In the genomic region with DNA sequence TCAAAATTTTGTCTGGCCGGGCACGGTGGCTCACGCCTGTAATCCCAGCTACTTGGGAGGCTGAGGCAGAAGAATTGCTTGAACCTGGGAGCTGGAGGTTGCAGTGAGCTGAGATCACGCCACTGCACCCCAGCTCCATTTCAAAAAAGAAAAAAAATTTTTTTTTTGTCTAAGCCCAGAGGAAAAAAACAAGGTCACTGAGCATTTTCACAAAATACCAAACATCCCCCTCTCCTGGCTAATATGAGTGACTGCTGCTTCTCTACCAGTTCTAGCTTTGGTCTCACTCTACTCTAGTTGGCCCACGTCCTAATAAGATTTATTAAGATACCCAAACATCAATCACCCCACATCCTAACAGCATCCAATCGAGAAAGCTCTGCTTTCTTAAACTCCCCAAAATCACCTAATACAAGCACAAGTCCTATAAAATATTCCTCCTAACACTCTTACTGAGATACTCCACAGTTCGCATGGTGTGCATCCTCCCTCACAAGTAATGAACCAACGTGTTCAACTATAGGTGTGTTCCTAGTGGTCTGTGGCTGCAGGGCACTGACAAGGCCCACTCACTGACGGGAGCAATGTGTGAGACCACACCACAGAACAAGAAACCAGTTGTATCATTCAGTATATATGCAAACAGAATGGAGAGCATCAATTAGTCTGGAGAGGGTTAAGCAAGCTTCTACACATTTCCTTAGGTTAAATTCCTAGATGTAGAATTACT, we compare ENCODE assay signal across 12 cellular contexts.
DNase-seq lines count a peak whose midpoint lies in the region; ATAC-seq and TF ChIP-seq lines count a peak whose summit lies in the region.
"Had no signal": no experiment of that assay in that cellular context is flagged by ENCODE, and none has a peak within 500 bp of the region (broad histone marks: within the 10 kb centered on the region; RNA-seq: fewer than 3 reads in every experiment).

No MANE protein-coding gene starts in this region.

- peaks cover 28% of the 10 kb centered on the region for H3K36me3 Mint-ChIP-seq in stimulated activated naive CD8-positive, alpha-beta T cell treated with anti-CD3 and anti-CD28 coated beads, Interleukin-15, Interleukin-2, amounts not matched to agents 100 ng/mL and 50 ng/mL, for 24 hours (ENCODE audit: low read depth)

- no peak overlapping the region for H3K4me3 ChIP-seq in epithelial cell of esophagus (ENCODE audit: low read length)
- H3K4me3 ChIP-seq: lung had no signal

- TF ChIP-seq CTCF in epithelial cell of esophagus (IDR thresholded peaks at IDR 0.05; ENCODE audit: insufficient read depth, low read depth, low read length, missing control alignments): peak; percentile 16

- peak; percentile 35 for DNase-seq in activated T-cell treated with anti-CD3 and anti-CD28 coated beads, Interleukin-2, amount 50 U/mL, for 1 hour
- DNase-seq in activated T-cell treated with anti-CD3 and anti-CD28 coated beads, Interleukin-2, amount 50 U/mL, for 48 hours: no peak
- DNase-seq in RPMI7951 (ENCODE audit: low read depth): peak; percentile 36
- no peak for DNase-seq in epithelial cell of esophagus (ENCODE audit: low read depth)
- no peak for DNase-seq in effector CD8-positive, alpha-beta T cell (lab: John Stamatoyannopoulos, UW)
- DNase-seq in stimulated activated CD4-positive, alpha-beta T cell treated with anti-CD3 and anti-CD28 coated beads, Interleukin-4, amount 100 ng/mL, for 24 hours: no peak
- DNase-seq: activated effector memory CD4-positive, alpha-beta T cell treated with anti-CD3 and anti-CD28 coated beads, Interleukin-2, amount 50 U/mL, for 16 hours; DMS79; NCI-H526 treated with DMSO at 0.1 percent for 48 hours had no signal

- no peak for ATAC-seq in GM18909 (IDR thresholded peaks at IDR 0.05; ENCODE audit: poor library complexity, unreplicated experiment)

- H3K27me3 Mint-ChIP-seq in stimulated activated naive CD8-positive, alpha-beta T cell treated with anti-CD3 and anti-CD28 coated beads, Interleukin-15, Interleukin-2, amounts not matched to agents 100 ng/mL and 50 ng/mL, for 24 hours: no peaks in the 10 kb centered on the region

- H3K27ac Mint-ChIP-seq in stimulated activated naive CD8-positive, alpha-beta T cell treated with anti-CD3 and anti-CD28 coated beads, Interleukin-15, Interleukin-2, amounts not matched to agents 100 ng/mL and 50 ng/mL, for 24 hours: peak overlapping the region; percentile 71

- no peak overlapping the region for H3K4me3 Mint-ChIP-seq in stimulated activated naive CD8-positive, alpha-beta T cell treated with anti-CD3 and anti-CD28 coated beads, Interleukin-15, Interleukin-2, amounts not matched to agents 100 ng/mL and 50 ng/mL, for 24 hours

- no peaks in the 10 kb centered on the region for H3K9me3 Mint-ChIP-seq in stimulated activated naive CD8-positive, alpha-beta T cell treated with anti-CD3 and anti-CD28 coated beads, Interleukin-15, Interleukin-2, amounts not matched to agents 100 ng/mL and 50 ng/mL, for 24 hours

- H3K4me1 Mint-ChIP-seq in stimulated activated naive CD8-positive, alpha-beta T cell treated with anti-CD3 and anti-CD28 coated beads, Interleukin-15, Interleukin-2, amounts not matched to agents 100 ng/mL and 50 ng/mL, for 24 hours (ENCODE audit: low read depth): peaks cover 27% of the 10 kb centered on the region

Comparison
In these comparisons a context has a peak if more than half of its experiments do, and no peak if none do; other contexts are left out.
1. DNase-seq: peak in activated T-cell treated with anti-CD3 and anti-CD28 coated beads, Interleukin-2, amount 50 U/mL, for 1 hour (single experiment) and RPMI7951 (single experiment); none in activated T-cell treated with anti-CD3 and anti-CD28 coated beads, Interleukin-2, amount 50 U/mL, for 48 hours (0 of 2), epithelial cell of esophagus (single experiment), effector CD8-positive, alpha-beta T cell (single experiment) and stimulated activated CD4-positive, alpha-beta T cell treated with anti-CD3 and anti-CD28 coated beads, Interleukin-4, amount 100 ng/mL, for 24 hours (single experiment).